20 cellular contexts compared by ENCODE assay signal in genomic region chr21:38840456-38841129, GRCh38. TPM values are rescaled to one million over a fixed set of nuclear protein-coding genes. Genes with fewer than 3 reads are reported as not detected.
DNase-seq lines count a peak whose midpoint lies in the region; ATAC-seq, FAIRE-seq and TF ChIP-seq lines count a peak whose summit lies in the region.
"Had no signal": no experiment of that assay in that cellular context is flagged by ENCODE, and none has a peak within 500 bp of the region (broad histone marks: within the 10 kb centered on the region; RNA-seq: fewer than 3 reads in every experiment).

No MANE protein-coding gene starts in this region.

- H3K27ac ChIP-seq in colonic mucosa: no peak overlapping the region
- no peak overlapping the region for H3K27ac ChIP-seq in small intestine (ENCODE audit: low read depth in 1 of 2, low read length in 1 of 2)
- no peak overlapping the region for H3K27ac ChIP-seq in ascending aorta
- H3K27ac ChIP-seq: upper lobe of left lung had no signal

- peak overlapping the region; percentile 48 for H3K27ac Mint-ChIP-seq in activated CD4-positive, alpha-beta T cell treated with anti-CD3 and anti-CD28 coated beads for 36 hours
- H3K27ac Mint-ChIP-seq: activated CD8-positive, alpha-beta T cell treated with anti-CD3 and anti-CD28 coated beads for 36 hours; progenitor cell of endocrine pancreas; WTC11 had no signal

- no peaks in the 10 kb centered on the region for H3K27me3 ChIP-seq in colonic mucosa
- H3K27me3 ChIP-seq in skeletal muscle satellite cell (ENCODE audit: control insufficient read depth, insufficient read depth, low read length): no peaks in the 10 kb centered on the region
- H3K27me3 ChIP-seq in small intestine (ENCODE audit: control insufficient read depth in 2 of 2, insufficient read depth in 2 of 2, low read length in 2 of 2): no peaks in the 10 kb centered on the region
- H3K27me3 ChIP-seq in ascending aorta: no peaks in the 10 kb centered on the region
- H3K27me3 ChIP-seq: BE2C, upper lobe of left lung had no signal

- no peak overlapping the region for H3K4me3 ChIP-seq in colonic mucosa
- H3K4me3 ChIP-seq in skeletal muscle satellite cell (ENCODE audit: low read length): peak overlapping the region; percentile 46
- no peak overlapping the region for H3K4me3 ChIP-seq in small intestine (ENCODE audit: low read depth in 1 of 2, low read length in 2 of 2)
- no peak overlapping the region for H3K4me3 ChIP-seq in ascending aorta
- H3K4me3 ChIP-seq: upper lobe of left lung had no signal

- H3K9me3 Mint-ChIP-seq in activated CD4-positive, alpha-beta T cell treated with anti-CD3 and anti-CD28 coated beads for 36 hours (ENCODE audit: low read depth): no peaks in the 10 kb centered on the region
- H3K9me3 Mint-ChIP-seq: activated CD8-positive, alpha-beta T cell treated with anti-CD3 and anti-CD28 coated beads for 36 hours had no signal

- no peaks in the 10 kb centered on the region for H3K27me3 Mint-ChIP-seq in activated CD4-positive, alpha-beta T cell treated with anti-CD3 and anti-CD28 coated beads for 36 hours
- H3K27me3 Mint-ChIP-seq: activated CD8-positive, alpha-beta T cell treated with anti-CD3 and anti-CD28 coated beads for 36 hours; progenitor cell of endocrine pancreas had no signal

- peaks cover 28% of the 10 kb centered on the region for H3K4me1 Mint-ChIP-seq in activated CD4-positive, alpha-beta T cell treated with anti-CD3 and anti-CD28 coated beads for 36 hours
- H3K4me1 Mint-ChIP-seq: WTC11 had no signal

- peak; percentile 8 for ATAC-seq in activated CD4-positive, alpha-beta T cell treated with anti-CD3 and anti-CD28 coated beads for 36 hours
- ATAC-seq: WTC11 had no signal

- no peak for FAIRE-seq in small intestine (lab: Jason Lieb, UNC)
- FAIRE-seq: H1 had no signal

- H3K9ac ChIP-seq in colonic mucosa (ENCODE audit: low read depth in 2 of 2, low read length in 2 of 2) (no peak overlapping the region), skeletal muscle satellite cell (ENCODE audit: low read depth, low read length) (peak overlapping the region; percentile 60)

- H3K36me3 Mint-ChIP-seq in activated CD4-positive, alpha-beta T cell treated with anti-CD3 and anti-CD28 coated beads for 36 hours (ENCODE audit: low read depth): no peaks in the 10 kb centered on the region

- POLR2A ChIA-PET in activated CD4-positive, alpha-beta T cell treated with anti-CD3 and anti-CD28 coated beads for 36 hours (lab: Charles Lee): interaction anchor here (0.5 kb wide), 1 partner anchor 79 kb away, joined by 4 read pairs; no protein-coding TSS in a partner anchor

- WGBS in small intestine, 3 donors: 88 to 96% (median 92%) methylated on average over 13 of the region's 13 CpGs

- CTCF ChIA-PET in activated CD4-positive, alpha-beta T cell treated with anti-CD3 and anti-CD28 coated beads for 36 hours (lab: Charles Lee): interaction anchor here (0.7 kb wide), 1 partner anchor 25 kb away, joined by 3 read pairs; no protein-coding TSS in a partner anchor

- no peak overlapping the region for H3K4me2 ChIP-seq in skeletal muscle satellite cell (ENCODE audit: low read length)

- H3K9me3 ChIP-seq in colonic mucosa (no peaks in the 10 kb centered on the region), skeletal muscle satellite cell (replicated peaks; ENCODE audit: low read length) (no peaks in the 10 kb centered on the region), small intestine (ENCODE audit: control insufficient read depth, low read depth) (no peaks in the 10 kb centered on the region), ascending aorta (no peaks in the 10 kb centered on the region)
- H3K9me3 ChIP-seq: BE2C, upper lobe of left lung had no signal

- H3K36me3 ChIP-seq in colonic mucosa (no peaks in the 10 kb centered on the region), skeletal muscle satellite cell (ENCODE audit: insufficient read depth, low read length) (no peaks in the 10 kb centered on the region), small intestine (ENCODE audit: control insufficient read depth in 2 of 2, insufficient read depth in 2 of 2, low read length in 2 of 2) (no peaks in the 10 kb centered on the region), ascending aorta (no peaks in the 10 kb centered on the region)
- H3K36me3 ChIP-seq: BE2C, upper lobe of left lung had no signal

- H3K4me1 ChIP-seq in colonic mucosa: no peaks in the 10 kb centered on the region
- peaks cover 53% of the 10 kb centered on the region for H3K4me1 ChIP-seq in skeletal muscle satellite cell (ENCODE audit: control insufficient read depth, insufficient read depth, low read length)
- H3K4me1 ChIP-seq in small intestine (ENCODE audit: control insufficient read depth in 2 of 2, insufficient read depth in 1 of 2, low read depth in 1 of 2, low read length in 1 of 2): peaks cover 0 to 3% of the 10 kb centered on the region in 2 donors
- peaks cover 0 to 6% of the 10 kb centered on the region in 2 donors for H3K4me1 ChIP-seq in ascending aorta
- H3K4me1 ChIP-seq: BE2C had no signal

- intact Hi-C loops in activated CD4-positive, alpha-beta T cell treated with anti-CD3 and anti-CD28 coated beads for 36 hours (cut with DNase I, micrococcal nuclease): no loop called here
- intact Hi-C loops in colonic mucosa (cut with DNase I): no loop called here
- intact Hi-C loops in ascending aorta (cut with DNase I): no loop called here

- DNase-seq in activated CD4-positive, alpha-beta T cell treated with anti-CD3 and anti-CD28 coated beads for 36 hours: no peak
- no peak for DNase-seq in activated CD4-positive, alpha-beta T cell treated with anti-CD3 and anti-CD28 coated beads, Interleukin-2, amount 50 U/mL, for 48 hours
- DNase-seq in MV-4-11 (lab: John Stamatoyannopoulos, UW): peak; percentile 21
- peak; percentile 15 for DNase-seq in colonic mucosa
- no peak for DNase-seq in small intestine
- no peak for DNase-seq in ascending aorta (ENCODE audit: low spot score in 2 of 2)
- DNase-seq in cerebellar cortex (ENCODE audit: low spot score): no peak
- DNase-seq: activated gamma-delta T cell treated with Interleukin-2 at 50 U/mL for 16 hours, BE2C, GDM1, NCI-H1092, NCI-H187, NCI-H2171 treated with DMSO at 0.1 percent for 48 hours, NCI-H524 had no signal

- no peak overlapping the region for H3K4me3 Mint-ChIP-seq in activated CD4-positive, alpha-beta T cell treated with anti-CD3 and anti-CD28 coated beads for 36 hours
- H3K4me3 Mint-ChIP-seq: activated CD8-positive, alpha-beta T cell treated with anti-CD3 and anti-CD28 coated beads for 36 hours; WTC11 had no signal

- TF ChIP-seq CTCF in colonic mucosa (IDR thresholded peaks at IDR 0.05): no peak
- TF ChIP-seq CTCF in ascending aorta (IDR thresholded peaks at IDR 0.05): no peak

RNA-seq across cellular contexts. Expression of gene ETS2, which starts 34.9 kb away (rescaled TPM):
- 10 to 100 TPM; 44.7 to 61.9 TPM for total RNA-seq in activated CD4-positive, alpha-beta T cell treated with anti-CD3 and anti-CD28 coated beads for 36 hours
- 100 to 1,000 TPM; 110 to 185 TPM for total RNA-seq in colonic mucosa
- 6.3 and 7.4 TPM in 2 replicates for total RNA-seq in skeletal muscle satellite cell (2012; rRNA removed)
- 100 to 1,000 TPM; 129 to 137 (median 133) TPM for polyA plus RNA-seq in small intestine
- 113 TPM for total RNA-seq in ascending aorta

Comparison
In these comparisons a context has a peak if more than half of its experiments do, and no peak if none do; other contexts are left out.
1. DNase-seq: peak in MV-4-11 (single experiment) and colonic mucosa (single experiment); none in activated CD4-positive, alpha-beta T cell treated with anti-CD3 and anti-CD28 coated beads for 36 hours (single experiment), activated CD4-positive, alpha-beta T cell treated with anti-CD3 and anti-CD28 coated beads, Interleukin-2, amount 50 U/mL, for 48 hours (0 of 2), small intestine (single experiment), ascending aorta (0 of 2) and cerebellar cortex (single experiment).